Comparison of ENCODE assay signal across 1 cellular context in the genomic region with DNA sequence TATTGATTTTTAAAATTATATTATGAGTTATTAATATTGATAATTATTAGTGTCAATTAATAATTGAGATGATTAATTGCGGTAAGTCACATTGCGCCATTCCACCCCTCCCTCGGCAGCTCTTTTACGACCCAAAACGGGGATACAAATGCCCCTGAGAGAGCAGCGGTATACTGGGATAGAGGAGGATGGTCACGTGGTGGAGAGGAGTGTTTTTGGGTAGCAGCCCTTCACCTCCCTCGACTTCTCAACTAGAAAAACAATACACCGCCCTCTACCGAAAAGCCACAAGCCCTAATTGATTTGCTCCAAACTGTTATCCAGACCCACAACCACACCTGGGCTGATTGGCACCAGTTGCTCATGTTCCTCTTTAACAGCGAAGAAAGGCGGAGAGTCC.
TF ChIP-seq lines count a peak whose summit lies in the region.

No MANE protein-coding gene starts in this region.

TF ChIP-seq in K562, 482 proteins besides CTCF, POLR2A, EP300 and RAD21 (continued from another document):
- TF ChIP-seq, protein P1, sequence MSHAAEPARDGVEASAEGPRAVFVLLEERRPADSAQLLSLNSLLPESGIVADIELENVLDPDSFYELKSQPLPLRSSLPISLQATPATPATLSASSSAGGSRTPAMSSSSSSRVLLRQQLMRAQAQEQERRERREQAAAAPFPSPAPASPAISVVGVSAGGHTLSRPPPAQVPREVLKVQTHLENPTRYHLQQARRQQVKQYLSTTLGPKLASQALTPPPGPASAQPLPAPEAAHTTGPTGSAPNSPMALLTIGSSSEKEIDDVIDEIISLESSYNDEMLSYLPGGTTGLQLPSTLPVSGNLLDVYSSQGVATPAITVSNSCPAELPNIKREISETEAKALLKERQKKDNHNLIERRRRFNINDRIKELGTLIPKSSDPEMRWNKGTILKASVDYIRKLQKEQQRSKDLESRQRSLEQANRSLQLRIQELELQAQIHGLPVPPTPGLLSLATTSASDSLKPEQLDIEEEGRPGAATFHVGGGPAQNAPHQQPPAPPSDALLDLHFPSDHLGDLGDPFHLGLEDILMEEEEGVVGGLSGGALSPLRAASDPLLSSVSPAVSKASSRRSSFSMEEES (CRISPR knock-in tag; IDR thresholded peaks at IDR 0.05) = peak; percentile 16
